Comparison of ENCODE assay signal across 16 cellular contexts in the genomic region with DNA sequence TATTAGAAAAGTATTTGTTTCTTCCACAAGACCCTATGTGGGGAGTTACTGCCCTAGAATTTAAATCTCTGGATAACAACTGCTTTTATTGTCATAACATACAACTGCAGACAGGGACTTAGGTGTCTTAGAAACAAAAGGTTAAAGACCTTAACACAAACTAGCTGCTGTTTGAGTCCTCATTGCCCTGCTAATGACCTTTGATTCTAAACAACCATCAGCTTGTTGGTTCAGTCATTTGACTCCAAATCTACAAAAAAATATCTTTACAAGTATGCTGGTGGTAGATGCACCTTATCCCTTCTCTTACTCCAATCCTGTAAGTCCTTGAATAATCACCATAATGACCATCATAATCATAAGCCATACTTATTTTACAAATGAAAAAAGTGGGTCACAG.
"Had no signal": no experiment of that assay in that cellular context is flagged by ENCODE, and none has a peak within 500 bp of the region (broad histone marks: within the 10 kb centered on the region; RNA-seq: fewer than 3 reads in every experiment).

No MANE protein-coding gene starts in this region.

- H3K27ac ChIP-seq: RWPE1 had no signal

- DNase-seq: MV-4-11, NCI-H1048, NCI-H1105, NCI-H1417 treated with DMSO at 0.1 percent for 48 hours, NCI-H187 treated with DMSO at 0.1 percent for 48 hours, NCI-H2029 treated with DMSO at 0.1 percent for 48 hours, NCI-H2171 treated with DMSO at 0.1 percent for 48 hours, NCI-H345, NCI-H524, NCI-H526 treated with DMSO at 0.1 percent for 48 hours, NCI-H748 treated with DMSO at 0.1 percent for 48 hours, SHP77, T-helper 1 cell had no signal

- H3K4me3 ChIP-seq: K562 had no signal

- ATAC-seq: K562, SK-N-SH treated with all-trans-retinoic acid at 6 μM for 48 hours had no signal
